Comparison of ENCODE assay signal across 8 cellular contexts in the genomic region with DNA sequence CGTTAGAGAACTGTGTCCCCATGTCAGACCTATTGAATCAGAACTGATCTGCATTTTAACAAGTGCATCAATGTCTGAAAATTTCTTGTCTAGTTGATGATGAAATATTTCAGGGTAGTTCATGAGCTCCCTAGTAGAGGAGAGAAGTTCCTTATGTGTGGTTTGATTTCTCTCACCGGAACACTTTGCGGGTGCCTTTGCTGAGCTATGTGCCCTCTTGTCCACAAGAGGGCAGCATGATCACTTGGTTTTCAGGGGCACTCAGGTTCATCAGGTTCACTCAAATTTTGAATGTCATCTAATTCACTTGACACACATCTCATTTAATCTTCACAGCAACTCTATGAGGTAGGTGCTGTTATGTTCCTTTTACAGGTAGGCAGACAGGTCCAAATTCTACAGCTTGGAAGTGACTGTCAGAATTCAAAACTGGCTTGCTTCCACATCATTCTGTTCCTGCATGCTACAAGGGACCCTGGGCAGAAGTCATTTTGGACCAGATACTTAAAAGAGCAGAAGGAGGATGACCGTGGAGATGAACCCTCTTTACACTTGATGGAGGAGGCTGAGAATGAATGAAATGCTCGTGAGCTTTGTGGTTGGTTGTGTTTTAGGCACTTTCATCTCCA. TPM values are rescaled to one million over a fixed set of nuclear protein-coding genes. Genes with fewer than 3 reads are reported as not detected.
DNase-seq lines count a peak whose midpoint lies in the region; ATAC-seq and TF ChIP-seq lines count a peak whose summit lies in the region.

No MANE protein-coding gene starts in this region.

- H3K27ac Mint-ChIP-seq in central memory CD8-positive, alpha-beta T cell (ENCODE audit: low read depth): no peak overlapping the region

- DNase-seq in activated gamma-delta T cell treated with Interleukin-2 at 50 U/mL for 16 hours: peak; percentile 38
- no peak for DNase-seq in activated gamma-delta T cell (lab: John Stamatoyannopoulos, UW)
- peak; percentile 73 for DNase-seq in NCI-H2029 treated with DMSO at 0.1 percent for 48 hours (lab: John Stamatoyannopoulos, UW)
- DNase-seq in central memory CD8-positive, alpha-beta T cell (ENCODE audit: low spot score in 2 of 2): peak in 1 of 2 donors; percentile 21
- peak in 1 of 2 donors; percentile 38 for DNase-seq in left colon
- peak in 2 of 3 donors; percentile 20 to 24 for DNase-seq in stimulated activated CD4-positive, alpha-beta T cell treated with anti-CD3 and anti-CD28 coated beads, TNF-alpha, amount 100 ng/mL, for 1 hour (ENCODE audit: low read depth in 3 of 3, low spot score in 1 of 3)

- H3K36me3 Mint-ChIP-seq in central memory CD8-positive, alpha-beta T cell (ENCODE audit: insufficient read depth): peaks cover 10% of the 10 kb centered on the region

- intact Hi-C loops in left colon (cut with DNase I, micrococcal nuclease): loop anchor here (2.0 to 10.0 kb wide), 4 partner anchors 66 to 193 kb away; no protein-coding TSS in a partner anchor

- TF ChIP-seq CTCF in WI38 (IDR thresholded peaks at IDR 0.05; ENCODE audit: low read depth, low read length): peak; percentile 88

- H3K4me3 Mint-ChIP-seq in central memory CD8-positive, alpha-beta T cell: no peak overlapping the region

- H3K4me1 Mint-ChIP-seq in central memory CD8-positive, alpha-beta T cell: no peaks in the 10 kb centered on the region

- peak; percentile 58 for ATAC-seq in central memory CD8-positive, alpha-beta T cell (replicated peaks; ENCODE audit: extremely low read depth, poor library complexity, severe bottlenecking)
- peak; percentile 78 for ATAC-seq in left colon
- no peak for ATAC-seq in GM21515 (IDR thresholded peaks at IDR 0.05; ENCODE audit: unreplicated experiment)

- H3K9me3 Mint-ChIP-seq in central memory CD8-positive, alpha-beta T cell: no peaks in the 10 kb centered on the region

- no peak overlapping the region for H3K4me3 ChIP-seq in WI38 (ENCODE audit: low read depth, low read length)

- peaks cover 4% of the 10 kb centered on the region for H3K27me3 Mint-ChIP-seq in central memory CD8-positive, alpha-beta T cell

RNA-seq across cellular contexts. Expression of a gene that starts 55.6 kb away (rescaled TPM):
- under 1 TPM; 0.25 to 0.27 TPM for total RNA-seq in left colon
